1 cellular context compared by ENCODE assay signal in the genomic region with DNA sequence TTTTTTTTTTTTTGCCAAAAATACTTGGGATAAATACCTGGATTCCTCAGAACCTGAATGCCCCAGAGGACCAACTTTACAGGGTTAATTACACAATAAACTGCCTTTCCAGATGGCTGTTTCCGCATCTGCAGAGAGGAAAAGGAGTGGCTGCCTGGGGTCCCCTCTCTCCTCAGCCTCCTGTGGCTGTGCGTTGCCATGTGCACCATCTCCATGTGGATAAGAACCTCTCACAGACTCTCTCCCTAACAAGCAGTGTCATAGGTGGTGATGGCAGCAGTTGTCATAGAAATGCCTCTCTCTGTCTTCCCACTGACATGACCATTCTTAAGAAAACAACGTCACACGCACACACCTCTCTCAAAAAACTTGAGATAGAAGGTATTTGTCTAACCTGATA.
TF ChIP-seq lines count a peak whose summit lies in the region.

No MANE protein-coding gene starts in this region.

TF ChIP-seq in SK-N-SH, 30 proteins besides CTCF, POLR2A, EP300 and RAD21 (continued from another document):
- TF ChIP-seq, protein P1, sequence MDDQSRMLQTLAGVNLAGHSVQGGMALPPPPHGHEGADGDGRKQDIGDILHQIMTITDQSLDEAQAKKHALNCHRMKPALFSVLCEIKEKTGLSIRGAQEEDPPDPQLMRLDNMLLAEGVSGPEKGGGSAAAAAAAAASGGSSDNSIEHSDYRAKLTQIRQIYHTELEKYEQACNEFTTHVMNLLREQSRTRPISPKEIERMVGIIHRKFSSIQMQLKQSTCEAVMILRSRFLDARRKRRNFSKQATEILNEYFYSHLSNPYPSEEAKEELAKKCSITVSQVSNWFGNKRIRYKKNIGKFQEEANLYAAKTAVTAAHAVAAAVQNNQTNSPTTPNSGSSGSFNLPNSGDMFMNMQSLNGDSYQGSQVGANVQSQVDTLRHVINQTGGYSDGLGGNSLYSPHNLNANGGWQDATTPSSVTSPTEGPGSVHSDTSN (IDR thresholded peaks at IDR 0.05), result no peak
- TF ChIP-seq FOXJ3 (CRISPR knock-in tag; IDR thresholded peaks at IDR 0.05), result no peak
- no peak for TF ChIP-seq USF2 (IDR thresholded peaks at IDR 0.05; ENCODE audit: borderline replicate concordance, low read depth, low read length)
- no peak for TF ChIP-seq GATA2 (CRISPR knock-in tag; IDR thresholded peaks at IDR 0.05)
- no peak for TF ChIP-seq ELF1 (IDR thresholded peaks at IDR 0.05)
- no peak for TF ChIP-seq TCF12 (IDR thresholded peaks at IDR 0.05)
- TF ChIP-seq RFX5 (IDR thresholded peaks at IDR 0.05; ENCODE audit: low read length), result no peak
- TF ChIP-seq, protein P2, sequence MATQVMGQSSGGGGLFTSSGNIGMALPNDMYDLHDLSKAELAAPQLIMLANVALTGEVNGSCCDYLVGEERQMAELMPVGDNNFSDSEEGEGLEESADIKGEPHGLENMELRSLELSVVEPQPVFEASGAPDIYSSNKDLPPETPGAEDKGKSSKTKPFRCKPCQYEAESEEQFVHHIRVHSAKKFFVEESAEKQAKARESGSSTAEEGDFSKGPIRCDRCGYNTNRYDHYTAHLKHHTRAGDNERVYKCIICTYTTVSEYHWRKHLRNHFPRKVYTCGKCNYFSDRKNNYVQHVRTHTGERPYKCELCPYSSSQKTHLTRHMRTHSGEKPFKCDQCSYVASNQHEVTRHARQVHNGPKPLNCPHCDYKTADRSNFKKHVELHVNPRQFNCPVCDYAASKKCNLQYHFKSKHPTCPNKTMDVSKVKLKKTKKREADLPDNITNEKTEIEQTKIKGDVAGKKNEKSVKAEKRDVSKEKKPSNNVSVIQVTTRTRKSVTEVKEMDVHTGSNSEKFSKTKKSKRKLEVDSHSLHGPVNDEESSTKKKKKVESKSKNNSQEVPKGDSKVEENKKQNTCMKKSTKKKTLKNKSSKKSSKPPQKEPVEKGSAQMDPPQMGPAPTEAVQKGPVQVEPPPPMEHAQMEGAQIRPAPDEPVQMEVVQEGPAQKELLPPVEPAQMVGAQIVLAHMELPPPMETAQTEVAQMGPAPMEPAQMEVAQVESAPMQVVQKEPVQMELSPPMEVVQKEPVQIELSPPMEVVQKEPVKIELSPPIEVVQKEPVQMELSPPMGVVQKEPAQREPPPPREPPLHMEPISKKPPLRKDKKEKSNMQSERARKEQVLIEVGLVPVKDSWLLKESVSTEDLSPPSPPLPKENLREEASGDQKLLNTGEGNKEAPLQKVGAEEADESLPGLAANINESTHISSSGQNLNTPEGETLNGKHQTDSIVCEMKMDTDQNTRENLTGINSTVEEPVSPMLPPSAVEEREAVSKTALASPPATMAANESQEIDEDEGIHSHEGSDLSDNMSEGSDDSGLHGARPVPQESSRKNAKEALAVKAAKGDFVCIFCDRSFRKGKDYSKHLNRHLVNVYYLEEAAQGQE (IDR thresholded peaks at IDR 0.05; ENCODE audit: low read depth, low read length), result no peak
